23 cellular contexts compared by ENCODE assay signal in genomic region chr15:80549712-80550111, GRCh38.
A peak's percentile ranks its signal among the peaks of the same experiment; 100 is the strongest.
DNase-seq lines count a peak whose midpoint lies in the region; ATAC-seq and TF ChIP-seq lines count a peak whose summit lies in the region.
"Had no signal": no experiment of that assay in that cellular context is flagged by ENCODE, and none has a peak within 500 bp of the region (broad histone marks: within the 10 kb centered on the region; RNA-seq: fewer than 3 reads in every experiment).

No MANE protein-coding gene starts in this region.

- ATAC-seq in GM21515 (IDR thresholded peaks at IDR 0.05; ENCODE audit: unreplicated experiment): no peak
- ATAC-seq: activated CD8-positive, alpha-beta memory T cell treated with anti-CD3 and anti-CD28 coated beads, Interleukin-2, amount 10 ng/mL, durations not matched to agents 7 days and 5 days; activated T-helper 17 cell treated with anti-CD3 and anti-CD28 coated beads, Interleukin-2, amount 50 U/mL, for 72 hours had no signal

- H3K9me2 ChIP-seq in PC-9 (ENCODE audit: insufficient read depth): no peaks in the 10 kb centered on the region

- intact Hi-C loops in PC-9 (cut with micrococcal nuclease; ENCODE audit: unreplicated experiment): loop anchor here (2.0 to 10.0 kb wide), 2 partner anchors 31 to 1595 kb away; no protein-coding TSS in a partner anchor

- TSS peak; percentile 58 for BruUV-seq in PC-9 (replicated peaks; lab: Mats Ljungman, UMichigan)

- no peaks in the 10 kb centered on the region for H4K20me1 ChIP-seq in PC-9 (ENCODE audit: insufficient read depth)

- H3K27ac ChIP-seq in PC-9 (no peak overlapping the region), epithelial cell of prostate (peak overlapping the region; percentile 28)
- H3K27ac ChIP-seq: prostate gland, tibial nerve had no signal

- CTCF ChIA-PET in PC-9 (lab: Charles Lee): interaction anchor here (0.6 to 1.0 kb wide), 2 partner anchors 54 to 230 kb away, joined by 4 to 6 read pairs; partner anchors contain the start of gene CEMIP

- POLR2A ChIA-PET in PC-9 (lab: Charles Lee; ENCODE audit: unreplicated experiment): interaction anchor here (0.9 kb wide), 1 partner anchor 29 kb away, joined by 3 read pairs; no protein-coding TSS in a partner anchor

- no peaks in the 10 kb centered on the region for H3K9me3 Mint-ChIP-seq in mesothelial cell of epicardium
- H3K9me3 Mint-ChIP-seq: activated T-helper 17 cell treated with anti-CD3 and anti-CD28 coated beads, Interleukin-2, amount 50 U/mL, for 72 hours; neural crest cell had no signal

- H3K79me2 ChIP-seq in PC-9 (ENCODE audit: low read depth): no peaks in the 10 kb centered on the region

- H3K27me3 Mint-ChIP-seq in mesothelial cell of epicardium (ENCODE audit: low read depth): no peaks in the 10 kb centered on the region

- H3K4me1 Mint-ChIP-seq in mesothelial cell of epicardium: peaks cover 17% of the 10 kb centered on the region
- H3K4me1 Mint-ChIP-seq: activated T-helper 17 cell treated with anti-CD3 and anti-CD28 coated beads, Interleukin-2, amount 50 U/mL, for 72 hours; neural crest cell had no signal

- H3K36me3 ChIP-seq in PC-9 (ENCODE audit: low read depth): no peaks in the 10 kb centered on the region
- H3K36me3 ChIP-seq: prostate gland had no signal

- H3K4me3 ChIP-seq in AG10803 (ENCODE audit: low read length): no peak overlapping the region
- no peak overlapping the region for H3K4me3 ChIP-seq in PC-9
- H3K4me3 ChIP-seq: dorsolateral prefrontal cortex, prostate gland, tibial nerve had no signal

- DNase-seq in AG10803 (ENCODE audit: low read depth) (peak; percentile 52), PC-9 (no peak), epithelial cell of prostate (ENCODE audit: low read depth, low spot score) (no peak), mesothelial cell of epicardium (ENCODE audit: low spot score in 2 of 2, unreplicated experiment in 2 of 2) (no peak), HPDE6-E6E7 (ENCODE audit: extremely low spot score) (no peak), SW 1271 (lab: John Stamatoyannopoulos, UW) (no peak)
- DNase-seq in activated CD8-positive, alpha-beta memory T cell treated with anti-CD3 and anti-CD28 coated beads, Interleukin-2, amount 50 U/mL, for 4 hours: no peak
- DNase-seq: activated CD4-positive, alpha-beta T cell treated with anti-CD3 and anti-CD28 coated beads for 4 hours; activated CD8-positive, alpha-beta memory T cell treated with anti-CD3 and anti-CD28 coated beads, Interleukin-2, amount 10 ng/mL, durations not matched to agents 7 days and 5 days; AML-193; COR-L47; dorsolateral prefrontal cortex; H7; NCI-H1092 treated with DMSO at 0.1 percent for 48 hours; NCI-H2081; NCI-H446 treated with DMSO at 0.1 percent for 48 hours; RPMI8226; stimulated activated naive CD4-positive, alpha-beta T cell treated with Interleukin-2 at 50 U/mL for 16 hours had no signal

- no peaks in the 10 kb centered on the region for H3K9me3 ChIP-seq in PC-9 (ENCODE audit: insufficient read depth, low read depth)
- H3K9me3 ChIP-seq: prostate gland, tibial nerve had no signal

- no peaks in the 10 kb centered on the region for H3F3A ChIP-seq in PC-9 (ENCODE audit: insufficient read depth, low read depth)

- H3K4me2 ChIP-seq in PC-9: 0 out of 2 replicates have a peak overlapping the region, but pooled peaks have one; percentile 16

- H3K27me3 ChIP-seq in PC-9 (ENCODE audit: insufficient read depth, low read depth): no peaks in the 10 kb centered on the region
- H3K27me3 ChIP-seq: dorsolateral prefrontal cortex, tibial nerve had no signal

- H3K4me1 ChIP-seq in PC-9 (replicated peaks; ENCODE audit: insufficient read depth): peaks cover 18% of the 10 kb centered on the region
- H3K4me1 ChIP-seq: prostate gland had no signal

- peak overlapping the region; percentile 31 for H3K27ac Mint-ChIP-seq in mesothelial cell of epicardium
- H3K27ac Mint-ChIP-seq: activated CD8-positive, alpha-beta memory T cell treated with anti-CD3 and anti-CD28 coated beads, Interleukin-2, amount 10 ng/mL, durations not matched to agents 7 days and 5 days; activated T-helper 17 cell treated with anti-CD3 and anti-CD28 coated beads, Interleukin-2, amount 50 U/mL, for 72 hours had no signal

- TF ChIP-seq CTCF in AG10803 (conservative IDR thresholded peaks at IDR 0.05; ENCODE audit: low read length) (no peak), PC-9 (conservative IDR thresholded peaks at IDR 0.05) (no peak), mesothelial cell of epicardium (IDR thresholded peaks at IDR 0.05; ENCODE audit: unreplicated experiment) (no peak)

- no peak overlapping the region for H2AFZ ChIP-seq in PC-9

- no peak overlapping the region for H3K4me3 Mint-ChIP-seq in mesothelial cell of epicardium
- H3K4me3 Mint-ChIP-seq: activated CD8-positive, alpha-beta memory T cell treated with anti-CD3 and anti-CD28 coated beads, Interleukin-2, amount 10 ng/mL, durations not matched to agents 7 days and 5 days; activated T-helper 17 cell treated with anti-CD3 and anti-CD28 coated beads, Interleukin-2, amount 50 U/mL, for 72 hours; neural crest cell had no signal

- peaks cover 8% of the 10 kb centered on the region for H3K36me3 Mint-ChIP-seq in mesothelial cell of epicardium
- H3K36me3 Mint-ChIP-seq: activated CD8-positive, alpha-beta memory T cell treated with anti-CD3 and anti-CD28 coated beads, Interleukin-2, amount 10 ng/mL, durations not matched to agents 7 days and 5 days had no signal
